In the genomic region with DNA sequence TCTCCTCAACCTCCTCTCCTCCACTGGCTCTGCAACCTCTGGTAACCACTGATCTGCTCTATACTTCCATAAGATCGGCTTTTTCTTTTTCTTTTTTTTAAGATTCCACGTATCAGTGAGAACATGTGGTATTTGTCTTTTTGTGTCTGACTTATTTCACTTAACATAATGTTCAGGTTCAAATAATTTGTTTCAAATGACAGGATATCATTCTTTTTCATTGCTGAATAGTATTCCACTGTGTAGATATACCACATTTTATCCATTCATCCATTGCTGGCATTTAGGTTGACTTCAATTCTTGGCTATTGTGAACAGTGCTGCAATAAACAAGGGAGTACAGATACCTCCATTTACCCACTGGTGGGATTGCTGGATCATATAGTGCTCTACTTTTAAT, we compare ENCODE assay signal across 34 cellular contexts.
"Had no signal": no experiment of that assay in that cellular context is flagged by ENCODE, and none has a peak within 500 bp of the region (broad histone marks: within the 10 kb centered on the region; RNA-seq: fewer than 3 reads in every experiment).

No MANE protein-coding gene starts in this region.

- H3K4me2 ChIP-seq: hepatocyte had no signal

- H3K27ac Mint-ChIP-seq: activated CD4-positive, alpha-beta memory T cell treated with anti-CD3 and anti-CD28 coated beads for 36 hours; activated CD4-positive, alpha-beta T cell treated with anti-CD3 and anti-CD28 coated beads for 36 hours; activated CD4-positive, alpha-beta T cell treated with anti-CD3 and anti-CD28 coated beads, Interleukin-2, amount 10 ng/mL, durations not matched to agents 24 days and 14 days; activated CD8-positive, alpha-beta memory T cell treated with anti-CD3 and anti-CD28 coated beads, Interleukin-2, amount 10 ng/mL, durations not matched to agents 7 days and 5 days; activated CD8-positive, alpha-beta T cell treated with anti-CD3 and anti-CD28 coated beads, Interleukin-2, amount 10 ng/mL, durations not matched to agents 7 days and 5 days; activated naive CD4-positive, alpha-beta T cell treated with anti-CD3 and anti-CD28 coated beads, Interleukin-2, amount 10 ng/mL, durations not matched to agents 7 days and 5 days; activated naive CD4-positive, alpha-beta T cell treated with anti-CD3 and anti-CD28 coated beads, Interleukin-2, amount 50 U/mL, for 72 hours; activated naive CD8-positive, alpha-beta T cell treated with anti-CD3 and anti-CD28 coated beads, Interleukin-2, amount 10 ng/mL, durations not matched to agents 7 days and 5 days; activated T-helper 1 cell treated with anti-CD3 and anti-CD28 coated beads, Interleukin-12 subunit alpha, Interleukin-12 subunit beta, Interleukin-2, Interleukin-4 antibody, amounts not matched to agents 30 ng/mL and 10 ng/mL and 1 ng/mL, durations not matched to agents 14 hours and 24 hours and 36 hours; brain; effector memory CD8-positive, alpha-beta T cell; T-helper 2 cell treated with Interferon-gamma antibody and Interleukin-4, amounts not matched to agents 5 μg/mL and 100 μg/mL, for 36 hours had no signal

- DNase-seq: activated CD4-positive, alpha-beta memory T cell treated with anti-CD3 and anti-CD28 coated beads for 36 hours; activated CD4-positive, alpha-beta T cell treated with anti-CD3 and anti-CD28 coated beads for 36 hours; activated CD4-positive, alpha-beta T cell treated with anti-CD3 and anti-CD28 coated beads, Interleukin-2, amount 10 ng/mL, durations not matched to agents 24 days and 14 days; activated CD4-positive, CD25-positive, alpha-beta regulatory T cell; activated CD4-positive, CD25-positive, alpha-beta regulatory T cell treated with anti-CD3 and anti-CD28 coated beads, Interleukin-2, amount 50 U/mL, for 72 hours; activated CD8-positive, alpha-beta memory T cell treated with anti-CD3 and anti-CD28 coated beads, Interleukin-2, amount 10 ng/mL, durations not matched to agents 7 days and 5 days; activated CD8-positive, alpha-beta memory T cell treated with anti-CD3 and anti-CD28 coated beads, Interleukin-2, amount 50 U/mL, for 4 hours; activated CD8-positive, alpha-beta T cell treated with anti-CD3 and anti-CD28 coated beads, Interleukin-2, amount 10 ng/mL, durations not matched to agents 7 days and 5 days; activated gamma-delta T cell; activated naive CD4-positive, alpha-beta T cell; activated naive CD4-positive, alpha-beta T cell treated with anti-CD3 and anti-CD28 coated beads, Interleukin-2, amount 10 ng/mL, durations not matched to agents 7 days and 5 days; activated naive CD8-positive, alpha-beta T cell treated with anti-CD3 and anti-CD28 coated beads, Interleukin-2, amount 10 ng/mL, durations not matched to agents 7 days and 5 days; activated T-cell treated with anti-CD3 and anti-CD28 coated beads, Interleukin-2, amount 50 U/mL, for 1 hour; activated T-cell treated with anti-CD3 and anti-CD28 coated beads, Interleukin-2, amount 50 U/mL, for 48 hours; cortex of kidney; dermis blood vessel endothelial cell; effector CD4-positive, alpha-beta T cell; effector memory CD8-positive, alpha-beta T cell; esophagus squamous epithelium; foreskin melanocyte; heart right ventricle; T-helper 17 cell; T1000 had no signal

- H3K27ac ChIP-seq: ascending aorta, epithelial cell of prostate, esophagus squamous epithelium, gastroesophageal sphincter, heart right ventricle, hepatocyte had no signal

- FAIRE-seq: bronchial epithelial cell, colon, endothelial cell of umbilical vein had no signal

- H3K4me3 ChIP-seq: ascending aorta, esophagus squamous epithelium, gastroesophageal sphincter, heart right ventricle, hepatocyte had no signal

- H3K9me3 ChIP-seq: esophagus squamous epithelium, gastroesophageal sphincter had no signal

- H3K79me2 ChIP-seq: hepatocyte had no signal

- ATAC-seq: activated CD4-positive, alpha-beta T cell treated with anti-CD3 and anti-CD28 coated beads for 36 hours; activated CD8-positive, alpha-beta memory T cell treated with anti-CD3 and anti-CD28 coated beads, Interleukin-2, amount 10 ng/mL, durations not matched to agents 7 days and 5 days; activated CD8-positive, alpha-beta T cell treated with anti-CD3 and anti-CD28 coated beads, Interleukin-2, amount 10 ng/mL, durations not matched to agents 7 days and 5 days; activated naive CD4-positive, alpha-beta T cell treated with anti-CD3 and anti-CD28 coated beads, Interleukin-2, amount 50 U/mL, for 72 hours; effector memory CD8-positive, alpha-beta T cell; gastroesophageal sphincter; heart right ventricle; T-helper 17 cell had no signal

- H2AFZ ChIP-seq: hepatocyte had no signal

- H3K36me3 Mint-ChIP-seq: activated CD4-positive, alpha-beta memory T cell treated with anti-CD3 and anti-CD28 coated beads for 36 hours; activated CD8-positive, alpha-beta memory T cell treated with anti-CD3 and anti-CD28 coated beads, Interleukin-2, amount 10 ng/mL, durations not matched to agents 7 days and 5 days; activated naive CD4-positive, alpha-beta T cell treated with anti-CD3 and anti-CD28 coated beads, Interleukin-2, amount 10 ng/mL, durations not matched to agents 7 days and 5 days; activated naive CD4-positive, alpha-beta T cell treated with anti-CD3 and anti-CD28 coated beads, Interleukin-2, amount 50 U/mL, for 72 hours; activated naive CD8-positive, alpha-beta T cell treated with anti-CD3 and anti-CD28 coated beads, Interleukin-2, amount 10 ng/mL, durations not matched to agents 7 days and 5 days had no signal

- H3K4me3 Mint-ChIP-seq: activated CD4-positive, alpha-beta memory T cell treated with anti-CD3 and anti-CD28 coated beads for 36 hours; activated CD4-positive, alpha-beta T cell treated with anti-CD3 and anti-CD28 coated beads for 36 hours; activated CD4-positive, alpha-beta T cell treated with anti-CD3 and anti-CD28 coated beads, Interleukin-2, amount 10 ng/mL, durations not matched to agents 24 days and 14 days; activated CD8-positive, alpha-beta memory T cell treated with anti-CD3 and anti-CD28 coated beads, Interleukin-2, amount 10 ng/mL, durations not matched to agents 7 days and 5 days; activated CD8-positive, alpha-beta T cell treated with anti-CD3 and anti-CD28 coated beads, Interleukin-2, amount 10 ng/mL, durations not matched to agents 7 days and 5 days; activated naive CD4-positive, alpha-beta T cell treated with anti-CD3 and anti-CD28 coated beads, Interleukin-2, amount 10 ng/mL, durations not matched to agents 7 days and 5 days; activated naive CD8-positive, alpha-beta T cell treated with anti-CD3 and anti-CD28 coated beads, Interleukin-2, amount 10 ng/mL, durations not matched to agents 7 days and 5 days; activated T-helper 1 cell treated with anti-CD3 and anti-CD28 coated beads, Interleukin-12 subunit alpha, Interleukin-12 subunit beta, Interleukin-2, Interleukin-4 antibody, amounts not matched to agents 30 ng/mL and 10 ng/mL and 1 ng/mL, durations not matched to agents 14 hours and 24 hours and 36 hours; brain; effector memory CD8-positive, alpha-beta T cell; T-helper 17 cell; T-helper 2 cell treated with Interferon-gamma antibody and Interleukin-4, amounts not matched to agents 5 μg/mL and 100 μg/mL, for 36 hours had no signal

- H3K27me3 ChIP-seq: ascending aorta, esophagus squamous epithelium, gastroesophageal sphincter, heart right ventricle, hepatocyte had no signal

- H3K9me3 Mint-ChIP-seq: activated CD4-positive, alpha-beta memory T cell treated with anti-CD3 and anti-CD28 coated beads for 36 hours; activated CD4-positive, alpha-beta T cell treated with anti-CD3 and anti-CD28 coated beads, Interleukin-2, amount 10 ng/mL, durations not matched to agents 24 days and 14 days; activated naive CD8-positive, alpha-beta T cell treated with anti-CD3 and anti-CD28 coated beads, Interleukin-2, amount 10 ng/mL, durations not matched to agents 7 days and 5 days; T-helper 2 cell treated with Interferon-gamma antibody and Interleukin-4, amounts not matched to agents 5 μg/mL and 100 μg/mL, for 36 hours had no signal

- H3K4me1 Mint-ChIP-seq: activated CD4-positive, alpha-beta T cell treated with anti-CD3 and anti-CD28 coated beads for 36 hours; activated CD4-positive, alpha-beta T cell treated with anti-CD3 and anti-CD28 coated beads, Interleukin-2, amount 10 ng/mL, durations not matched to agents 24 days and 14 days; activated CD8-positive, alpha-beta memory T cell treated with anti-CD3 and anti-CD28 coated beads, Interleukin-2, amount 10 ng/mL, durations not matched to agents 7 days and 5 days; activated naive CD4-positive, alpha-beta T cell treated with anti-CD3 and anti-CD28 coated beads, Interleukin-2, amount 10 ng/mL, durations not matched to agents 7 days and 5 days; activated naive CD8-positive, alpha-beta T cell treated with anti-CD3 and anti-CD28 coated beads, Interleukin-2, amount 10 ng/mL, durations not matched to agents 7 days and 5 days had no signal
